Comparison of ENCODE assay signal across 7 cellular contexts in the genomic region with DNA sequence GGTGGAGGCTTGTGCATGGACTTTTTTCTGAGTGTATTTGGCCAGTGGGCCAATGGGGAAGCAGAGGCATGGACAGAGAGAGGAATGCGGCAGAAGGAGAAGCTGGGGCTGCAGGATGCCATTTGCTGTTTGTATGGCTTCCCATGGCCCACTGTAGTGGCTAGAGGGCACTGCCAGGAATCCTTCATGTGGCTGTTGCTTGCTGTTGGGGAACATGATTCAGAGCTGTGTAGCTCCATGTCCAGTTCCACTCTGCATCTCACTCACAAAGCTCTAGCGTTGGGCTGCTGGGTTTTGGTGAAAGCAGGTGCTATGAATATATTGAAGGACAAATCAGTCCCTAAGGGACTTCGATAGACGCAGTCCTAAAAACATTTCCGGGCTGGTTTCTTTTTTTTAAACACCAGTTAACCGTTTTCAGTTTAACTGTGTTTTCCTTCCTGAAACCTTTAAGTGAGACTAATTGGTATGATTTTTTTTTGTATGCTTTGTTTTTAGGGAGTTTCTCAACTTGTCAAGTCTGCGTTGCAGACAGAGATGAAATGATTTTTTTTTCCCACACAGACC. TPM values are rescaled to one million over a fixed set of nuclear protein-coding genes. Genes with fewer than 3 reads are reported as not detected.
DNase-seq lines count a peak whose midpoint lies in the region; ATAC-seq lines count a peak whose summit lies in the region.

No MANE protein-coding gene starts in this region.

- CTCF ChIA-PET in activated CD8-positive, alpha-beta memory T cell treated with anti-CD3 and anti-CD28 coated beads, Interleukin-2, amount 10 ng/mL, durations not matched to agents 7 days and 5 days (lab: Charles Lee): interaction anchor here (0.7 to 1.7 kb wide), 17 partner anchors 10 to 88 kb away, joined by 3 to 19 read pairs (median 8); partner anchors contain the start of gene IRF1

- peaks cover 79% of the 10 kb centered on the region for H3K36me3 Mint-ChIP-seq in activated CD8-positive, alpha-beta memory T cell treated with anti-CD3 and anti-CD28 coated beads, Interleukin-2, amount 10 ng/mL, durations not matched to agents 7 days and 5 days
- peaks cover 20% of the 10 kb centered on the region for H3K36me3 Mint-ChIP-seq in memory B cell

- H3K27me3 Mint-ChIP-seq in activated CD8-positive, alpha-beta memory T cell treated with anti-CD3 and anti-CD28 coated beads, Interleukin-2, amount 10 ng/mL, durations not matched to agents 7 days and 5 days: no peaks in the 10 kb centered on the region
- no peaks in the 10 kb centered on the region for H3K27me3 Mint-ChIP-seq in memory B cell

- peak overlapping the region; percentile 55 for H3K4me3 Mint-ChIP-seq in activated CD8-positive, alpha-beta memory T cell treated with anti-CD3 and anti-CD28 coated beads, Interleukin-2, amount 10 ng/mL, durations not matched to agents 7 days and 5 days
- H3K4me3 Mint-ChIP-seq in memory B cell: peak overlapping the region; percentile 78

- peak overlapping the region; percentile 98 for H3K27ac Mint-ChIP-seq in activated CD8-positive, alpha-beta memory T cell treated with anti-CD3 and anti-CD28 coated beads, Interleukin-2, amount 10 ng/mL, durations not matched to agents 7 days and 5 days
- peak overlapping the region; percentile 93 for H3K27ac Mint-ChIP-seq in memory B cell

- no peaks in the 10 kb centered on the region for H3K9me3 Mint-ChIP-seq in activated CD8-positive, alpha-beta memory T cell treated with anti-CD3 and anti-CD28 coated beads, Interleukin-2, amount 10 ng/mL, durations not matched to agents 7 days and 5 days (ENCODE audit: low read depth)
- H3K9me3 Mint-ChIP-seq in memory B cell: no peaks in the 10 kb centered on the region

- H3K4me1 Mint-ChIP-seq in activated CD8-positive, alpha-beta memory T cell treated with anti-CD3 and anti-CD28 coated beads, Interleukin-2, amount 10 ng/mL, durations not matched to agents 7 days and 5 days: peaks cover 96% of the 10 kb centered on the region
- H3K4me1 Mint-ChIP-seq in memory B cell: peaks cover 79% of the 10 kb centered on the region

- ATAC-seq in GM19025 (IDR thresholded peaks at IDR 0.05; ENCODE audit: low read depth, unreplicated experiment) (peak; percentile 50), HG03045 (IDR thresholded peaks at IDR 0.05; ENCODE audit: unreplicated experiment) (peak; percentile 39), memory B cell (ENCODE audit: low read depth) (peak; percentile 53)
- ATAC-seq in activated CD8-positive, alpha-beta memory T cell treated with anti-CD3 and anti-CD28 coated beads, Interleukin-2, amount 10 ng/mL, durations not matched to agents 7 days and 5 days: peak; percentile 3

- DNase-seq in activated CD8-positive, alpha-beta memory T cell treated with anti-CD3 and anti-CD28 coated beads, Interleukin-2, amount 10 ng/mL, durations not matched to agents 7 days and 5 days: no peak
- DNase-seq in memory B cell (ENCODE audit: low spot score in 2 of 2) (peak; percentile 35 to 52), NCI-H2171 (lab: John Stamatoyannopoulos, UW) (no peak), NCI-H526 treated with DMSO at 0.1 percent for 48 hours (lab: John Stamatoyannopoulos, UW) (no peak), NCI-H1417 treated with DMSO at 0.1 percent for 48 hours (lab: John Stamatoyannopoulos, UW) (no peak)

RNA-seq across cellular contexts. Expression of gene SLC22A5, which starts 51.3 kb away (rescaled TPM):
- total RNA-seq in activated CD8-positive, alpha-beta memory T cell treated with anti-CD3 and anti-CD28 coated beads, Interleukin-2, amount 10 ng/mL, durations not matched to agents 7 days and 5 days: 1 to 10 TPM; 3.9 to 4.5 TPM

Comparison
In these comparisons a context has a peak if more than half of its experiments do, and no peak if none do; other contexts are left out.
1. ATAC-seq: peak in every context shown above with its lines; median percentile 53 in memory B cell; 50 in GM19025; 39 in HG03045; 3 in activated CD8-positive, alpha-beta memory T cell treated with anti-CD3 and anti-CD28 coated beads, Interleukin-2, amount 10 ng/mL, durations not matched to agents 7 days and 5 days.
2. DNase-seq: peak in memory B cell (2 of 2); none in activated CD8-positive, alpha-beta memory T cell treated with anti-CD3 and anti-CD28 coated beads, Interleukin-2, amount 10 ng/mL, durations not matched to agents 7 days and 5 days (single experiment), NCI-H2171 (single experiment), NCI-H526 treated with DMSO at 0.1 percent for 48 hours (single experiment) and NCI-H1417 treated with DMSO at 0.1 percent for 48 hours (single experiment).